In genomic region chr10:90227786-90228185, GRCh38 we compare ENCODE assay signal across 1 cellular context.
TF ChIP-seq lines count a peak whose summit lies in the region.

No MANE protein-coding gene starts in this region.

TF ChIP-seq in GM23338, 12 proteins besides CTCF, POLR2A, EP300 and RAD21 (continued from another document):
- TF ChIP-seq ZNF462 (CRISPR knock-in tag; IDR thresholded peaks at IDR 0.05) (no peak), EZH2 (IDR thresholded peaks at IDR 0.05; ENCODE audit: low read depth, unreplicated experiment) (no peak), CREB1 (CRISPR knock-in tag; IDR thresholded peaks at IDR 0.05; ENCODE audit: low read depth) (no peak), JUNB (IDR thresholded peaks at IDR 0.05; ENCODE audit: unreplicated experiment) (no peak), NANOG (IDR thresholded peaks at IDR 0.05; ENCODE audit: borderline replicate concordance) (no peak), ETS1 (IDR thresholded peaks at IDR 0.05) (no peak)
